ENCODE assay signal across 8 cellular contexts in genomic region chr3:51538459-51539290, GRCh38. TPM values are rescaled to one million over a fixed set of nuclear protein-coding genes. Genes with fewer than 3 reads are reported as not detected.
A peak's percentile ranks its signal among the peaks of the same experiment; 100 is the strongest.
DNase-seq lines count a peak whose midpoint lies in the region; ATAC-seq and TF ChIP-seq lines count a peak whose summit lies in the region.

TSS of gene RAD54L2 (plus strand) at chr3:51538719. CDS start at chr3:51590421, 51,702 bp downstream.

- CTCF ChIA-PET in CD4-positive, alpha-beta T cell (lab: Charles Lee) = interaction anchor here (1.3 to 1.9 kb wide), 4 partner anchors 37 to 143 kb away, joined by 3 to 8 read pairs (median 6); partner anchors contain the start of gene DCAF1

- H3K4me3 Mint-ChIP-seq in CD4-positive, alpha-beta T cell = peak within 1 kb of the TSS; percentile 98
- H3K4me3 Mint-ChIP-seq in endothelial cell (ENCODE audit: unreplicated experiment) = peak within 1 kb of the TSS; percentile 96

- peaks cover 45% of the 10 kb centered on the region for H3K4me1 Mint-ChIP-seq in CD4-positive, alpha-beta T cell (ENCODE audit: low read depth)
- peaks cover 15% of the 10 kb centered on the region for H3K4me1 Mint-ChIP-seq in endothelial cell (ENCODE audit: unreplicated experiment)

- peaks cover 15% of the 10 kb centered on the region for H3K36me3 Mint-ChIP-seq in CD4-positive, alpha-beta T cell (ENCODE audit: low read depth)
- H3K36me3 Mint-ChIP-seq in endothelial cell (ENCODE audit: low read depth, unreplicated experiment) = no peaks in the 10 kb centered on the region

- POLR2A ChIA-PET in CD4-positive, alpha-beta T cell (lab: Charles Lee) = interaction anchor here (0.6 to 1.5 kb wide), 6 partner anchors 9 to 154 kb away, joined by 3 to 10 read pairs (median 4); partner anchors contain the start of genes DCAF1, MANF and TEX264

- no peaks in the 10 kb centered on the region for H3K9me3 ChIP-seq in CD4-positive, alpha-beta T cell (ENCODE audit: control insufficient read depth, low read length)

- H3K27ac Mint-ChIP-seq in CD4-positive, alpha-beta T cell = peak within 1 kb of the TSS; percentile 89
- peak within 1 kb of the TSS; percentile 86 for H3K27ac Mint-ChIP-seq in endothelial cell (ENCODE audit: unreplicated experiment)

- intact Hi-C loops in CD4-positive, alpha-beta T cell (cut with DNase I, micrococcal nuclease) = loop anchor here (2.0 to 10.0 kb wide), 4 partner anchors 36 to 1496 kb away; partner anchors contain the start of genes DCAF1 (in 1 of the 2) and RBM15B (in 1 of the 2)

- no peaks in the 10 kb centered on the region for H3K9me3 Mint-ChIP-seq in CD4-positive, alpha-beta T cell
- no peaks in the 10 kb centered on the region for H3K9me3 Mint-ChIP-seq in endothelial cell (ENCODE audit: unreplicated experiment)

- no peaks in the 10 kb centered on the region for H3K27me3 ChIP-seq in CD4-positive, alpha-beta T cell (ENCODE audit: control insufficient read depth, insufficient read depth, low read length)

- TF ChIP-seq CTCF in CD4-positive, alpha-beta T cell (IDR thresholded peaks at IDR 0.05) = no peak
- TF ChIP-seq CTCF in endothelial cell (IDR thresholded peaks at IDR 0.05; ENCODE audit: unreplicated experiment) = no peak

- no peaks in the 10 kb centered on the region for H3K27me3 Mint-ChIP-seq in CD4-positive, alpha-beta T cell
- peaks cover 7% of the 10 kb centered on the region for H3K27me3 Mint-ChIP-seq in endothelial cell (ENCODE audit: unreplicated experiment)

- ATAC-seq in CD4-positive, alpha-beta T cell (ENCODE audit: poor library complexity) = peak; percentile 91
- ATAC-seq in HG03520 (IDR thresholded peaks at IDR 0.05; ENCODE audit: unreplicated experiment) = peak; percentile 72

- peak within 1 kb of the TSS; percentile 34 for H3K27ac ChIP-seq in CD4-positive, alpha-beta T cell (ENCODE audit: low read depth, low read length)

- DNase-seq in CD4-positive, alpha-beta T cell = peak; percentile 44 to 83 (median 72)
- DNase-seq in GM19240 (ENCODE audit: insufficient read length, low spot score) (peak; percentile 78), NOMO-1 treated with dmso at 0.1 percent for 144 hours (lab: John Stamatoyannopoulos, UW; ENCODE audit: unreplicated experiment) (peak; percentile 43), endothelial cell (ENCODE audit: low spot score) (peak; percentile 85), midbrain (lab: John Stamatoyannopoulos, UW) (peak; percentile 85)
- DNase-seq in activated CD8-positive, alpha-beta memory T cell treated with anti-CD3 and anti-CD28 coated beads, Interleukin-2, amount 50 U/mL, for 4 hours = peak; percentile 79
- peak; percentile 63 to 71 for DNase-seq in stimulated activated CD8-positive, alpha-beta memory T cell treated with anti-CD3 and anti-CD28 coated beads, Interleukin-15, amount 100 ng/mL, for 48 hours (ENCODE audit: low read depth in 2 of 2)

RNA-seq across cellular contexts. Expression of gene RAD54L2, which starts in this region (rescaled TPM):
- 10 to 100 TPM; 39.9 to 41.7 TPM for total RNA-seq in CD4-positive, alpha-beta T cell
- 33.2 TPM for total RNA-seq in endothelial cell (ENCODE audit: unreplicated experiment)

Comparison
In these comparisons a context has a peak if more than half of its experiments do, and no peak if none do; other contexts are left out.
1. Peak in every context shown above with its lines: DNase-seq, ATAC-seq and H3K27ac ChIP-seq.